ENCODE assay signal across 1 cellular context in the genomic region with DNA sequence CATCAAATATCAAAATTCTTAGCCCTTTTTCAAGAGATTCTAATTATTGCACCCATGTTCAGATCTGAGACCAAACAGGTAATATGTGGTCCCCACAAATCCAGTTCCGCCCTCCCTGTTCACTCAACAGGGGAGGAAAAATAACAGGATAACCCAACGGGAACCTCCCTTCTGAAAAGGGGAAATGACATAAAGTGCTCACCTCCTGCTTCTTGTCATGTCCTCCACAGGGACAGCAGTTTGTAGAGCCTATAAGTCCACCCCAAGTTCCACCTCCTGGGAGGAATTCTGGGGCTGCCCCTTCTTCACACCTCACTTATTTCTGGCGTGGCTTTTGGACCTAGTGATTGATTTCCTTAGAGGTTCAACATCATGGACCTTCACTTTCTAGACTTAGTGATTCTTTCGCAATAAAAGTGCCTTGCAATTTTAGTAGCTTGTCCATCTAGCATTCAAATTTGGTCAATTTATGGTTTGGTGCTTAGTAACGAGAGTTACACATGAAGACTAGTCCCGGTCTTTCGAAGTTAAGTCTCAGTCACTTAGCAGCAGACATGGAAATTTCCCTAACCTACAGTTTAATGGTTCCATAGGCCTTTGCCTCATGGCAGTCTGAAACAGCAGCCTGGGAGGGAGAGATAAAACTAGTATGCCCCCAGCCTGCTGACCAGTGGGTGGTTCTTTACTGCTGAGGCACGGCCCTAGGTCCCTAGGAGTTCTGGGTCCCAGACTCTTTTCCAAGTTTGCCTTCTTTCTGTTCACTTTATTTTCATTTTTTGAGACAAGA.
TF ChIP-seq lines count a peak whose summit lies in the region.

No MANE protein-coding gene starts in this region.

TF ChIP-seq in GM12878, 131 proteins besides CTCF, POLR2A, EP300 and RAD21 (continued from another document):
- TF ChIP-seq MAX (IDR thresholded peaks at IDR 0.05; ENCODE audit: low read depth, low read length) = no peak
- TF ChIP-seq ASH2L (IDR thresholded peaks at IDR 0.05; ENCODE audit: borderline replicate concordance, low read depth) = no peak
- TF ChIP-seq CHD2 (IDR thresholded peaks at IDR 0.05; ENCODE audit: borderline replicate concordance, low read depth, low read length) = no peak
- TF ChIP-seq CHD4 (IDR thresholded peaks at IDR 0.05) = no peak
- TF ChIP-seq NFIC (IDR thresholded peaks at IDR 0.05; ENCODE audit: low read depth, low read length) = no peak
- TF ChIP-seq CREM (IDR thresholded peaks at IDR 0.05; ENCODE audit: low read depth) = no peak
- no peak for TF ChIP-seq IKZF1 (conservative IDR thresholded peaks at IDR 0.05)
- TF ChIP-seq, protein P1, sequence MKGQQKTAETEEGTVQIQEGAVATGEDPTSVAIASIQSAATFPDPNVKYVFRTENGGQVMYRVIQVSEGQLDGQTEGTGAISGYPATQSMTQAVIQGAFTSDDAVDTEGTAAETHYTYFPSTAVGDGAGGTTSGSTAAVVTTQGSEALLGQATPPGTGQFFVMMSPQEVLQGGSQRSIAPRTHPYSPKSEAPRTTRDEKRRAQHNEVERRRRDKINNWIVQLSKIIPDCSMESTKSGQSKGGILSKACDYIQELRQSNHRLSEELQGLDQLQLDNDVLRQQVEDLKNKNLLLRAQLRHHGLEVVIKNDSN (IDR thresholded peaks at IDR 0.05; ENCODE audit: borderline replicate concordance, extremely low read length, insufficient read depth, low read depth, low read length) = no peak
- no peak for TF ChIP-seq USF2 (IDR thresholded peaks at IDR 0.05; ENCODE audit: borderline replicate concordance, low read depth, low read length)
- TF ChIP-seq MYB (IDR thresholded peaks at IDR 0.05; ENCODE audit: borderline replicate concordance, low read depth, low read length) = no peak
- no peak for TF ChIP-seq POLR2AphosphoS5 (IDR thresholded peaks at IDR 0.05; ENCODE audit: low read length)
- no peak for TF ChIP-seq PAX5 (IDR thresholded peaks at IDR 0.05; ENCODE audit: borderline replicate concordance, low read depth, low read length)
- TF ChIP-seq SPI1 (IDR thresholded peaks at IDR 0.05; ENCODE audit: borderline replicate concordance, insufficient read depth, low read depth, low read length) = no peak
TF ChIP-seq in GM12878: peak in this region for 0.
